ENCODE assay signal across 8 cellular contexts in genomic region chr2:44087714-44088092, GRCh38.
DNase-seq lines count a peak whose midpoint lies in the region; ATAC-seq and TF ChIP-seq lines count a peak whose summit lies in the region.

No MANE protein-coding gene starts in this region.

- ATAC-seq in GM21737 (IDR thresholded peaks at IDR 0.05; ENCODE audit: unreplicated experiment) (no peak), GM21447 (IDR thresholded peaks at IDR 0.05; ENCODE audit: unreplicated experiment) (no peak)

- no peak for DNase-seq in HEK293T (ENCODE audit: extremely low spot score)
- no peak for DNase-seq in activated CD4-positive, alpha-beta memory T cell treated with anti-CD3 and anti-CD28 coated beads, Interleukin-2, amount 10 ng/mL, durations not matched to agents 7 days and 5 days
- no peak for DNase-seq in immature natural killer cell
- DNase-seq in T-helper 9 cell: no peak
- no peak for DNase-seq in NCI-H82 treated with DMSO at 0.1 percent for 48 hours (lab: John Stamatoyannopoulos, UW; ENCODE audit: unreplicated experiment)

- peak overlapping the region in 11 of 21 experiments; percentile 4 to 70 (median 10) for H3K27ac ChIP-seq in skin epidermis

- H3K4me3 ChIP-seq in skin epidermis: peak overlapping the region in 2 of 7 experiments; percentile 14 to 32

- CTCF ChIA-PET in HEK293T (lab: Yijun Ruan, JAX): interaction anchor here (0.6 to 1.3 kb wide), 2 partner anchors 96 to 204 kb away, joined by 3 read pairs; no protein-coding TSS in a partner anchor
- CTCF ChIA-PET in activated CD4-positive, alpha-beta memory T cell treated with anti-CD3 and anti-CD28 coated beads, Interleukin-2, amount 10 ng/mL, durations not matched to agents 7 days and 5 days (lab: Charles Lee): interaction anchor here (0.6 to 2.0 kb wide), 14 partner anchors 9 to 274 kb away, joined by 3 to 10 read pairs (median 4); partner anchors contain the start of genes CAMKMT, PPM1B and PREPL

- no peaks in the 10 kb centered on the region for H3K36me3 Mint-ChIP-seq in activated CD4-positive, alpha-beta memory T cell treated with anti-CD3 and anti-CD28 coated beads, Interleukin-2, amount 10 ng/mL, durations not matched to agents 7 days and 5 days (ENCODE audit: low read depth)
- H3K36me3 Mint-ChIP-seq in immature natural killer cell: no peaks in the 10 kb centered on the region

- H3K27me3 Mint-ChIP-seq in activated CD4-positive, alpha-beta memory T cell treated with anti-CD3 and anti-CD28 coated beads, Interleukin-2, amount 10 ng/mL, durations not matched to agents 7 days and 5 days: no peaks in the 10 kb centered on the region
- H3K27me3 Mint-ChIP-seq in immature natural killer cell (ENCODE audit: low read depth in 3 of 3): peaks cover 0 to 3% (median 2%) of the 10 kb centered on the region in 3 donors

- POLR2A ChIA-PET in HEK293T (lab: Yijun Ruan, JAX): no interaction called here
- POLR2A ChIA-PET in activated CD4-positive, alpha-beta memory T cell treated with anti-CD3 and anti-CD28 coated beads, Interleukin-2, amount 10 ng/mL, durations not matched to agents 7 days and 5 days (lab: Charles Lee): interaction anchor here (0.7 to 2.5 kb wide), 3 partner anchors 10 to 82 kb away, joined by 3 to 6 read pairs (median 3); no protein-coding TSS in a partner anchor

- H3K4me3 Mint-ChIP-seq in activated CD4-positive, alpha-beta memory T cell treated with anti-CD3 and anti-CD28 coated beads, Interleukin-2, amount 10 ng/mL, durations not matched to agents 7 days and 5 days: peak overlapping the region; percentile 63
- peak overlapping the region; percentile 75 to 90 (median 85) for H3K4me3 Mint-ChIP-seq in immature natural killer cell

- H3K9me3 Mint-ChIP-seq in activated CD4-positive, alpha-beta memory T cell treated with anti-CD3 and anti-CD28 coated beads, Interleukin-2, amount 10 ng/mL, durations not matched to agents 7 days and 5 days: no peaks in the 10 kb centered on the region
- no peaks in the 10 kb centered on the region for H3K9me3 Mint-ChIP-seq in immature natural killer cell

- peak overlapping the region; percentile 70 for H3K27ac Mint-ChIP-seq in activated CD4-positive, alpha-beta memory T cell treated with anti-CD3 and anti-CD28 coated beads, Interleukin-2, amount 10 ng/mL, durations not matched to agents 7 days and 5 days
- peak overlapping the region; percentile 52 to 94 (median 84) for H3K27ac Mint-ChIP-seq in immature natural killer cell

- peaks cover 27% of the 10 kb centered on the region for H3K4me1 Mint-ChIP-seq in activated CD4-positive, alpha-beta memory T cell treated with anti-CD3 and anti-CD28 coated beads, Interleukin-2, amount 10 ng/mL, durations not matched to agents 7 days and 5 days
- H3K4me1 Mint-ChIP-seq in immature natural killer cell: peaks cover 25 to 29% of the 10 kb centered on the region in 2 donors

TF ChIP-seq in HEK293T, 16 proteins besides CTCF, POLR2A, EP300 and RAD21:
- TF ChIP-seq ARNT (IDR thresholded peaks at IDR 0.05) (no peak), L3MBTL2 (conservative IDR thresholded peaks at IDR 0.05) (no peak)
- TF ChIP-seq, protein P1, sequence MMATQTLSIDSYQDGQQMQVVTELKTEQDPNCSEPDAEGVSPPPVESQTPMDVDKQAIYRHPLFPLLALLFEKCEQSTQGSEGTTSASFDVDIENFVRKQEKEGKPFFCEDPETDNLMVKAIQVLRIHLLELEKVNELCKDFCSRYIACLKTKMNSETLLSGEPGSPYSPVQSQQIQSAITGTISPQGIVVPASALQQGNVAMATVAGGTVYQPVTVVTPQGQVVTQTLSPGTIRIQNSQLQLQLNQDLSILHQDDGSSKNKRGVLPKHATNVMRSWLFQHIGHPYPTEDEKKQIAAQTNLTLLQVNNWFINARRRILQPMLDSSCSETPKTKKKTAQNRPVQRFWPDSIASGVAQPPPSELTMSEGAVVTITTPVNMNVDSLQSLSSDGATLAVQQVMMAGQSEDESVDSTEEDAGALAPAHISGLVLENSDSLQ (IDR thresholded peaks at IDR 0.05): peak; percentile 30; the same call in 1 of the 2 replicates
